Comparison of ENCODE assay signal across 17 cellular contexts in the genomic region with DNA sequence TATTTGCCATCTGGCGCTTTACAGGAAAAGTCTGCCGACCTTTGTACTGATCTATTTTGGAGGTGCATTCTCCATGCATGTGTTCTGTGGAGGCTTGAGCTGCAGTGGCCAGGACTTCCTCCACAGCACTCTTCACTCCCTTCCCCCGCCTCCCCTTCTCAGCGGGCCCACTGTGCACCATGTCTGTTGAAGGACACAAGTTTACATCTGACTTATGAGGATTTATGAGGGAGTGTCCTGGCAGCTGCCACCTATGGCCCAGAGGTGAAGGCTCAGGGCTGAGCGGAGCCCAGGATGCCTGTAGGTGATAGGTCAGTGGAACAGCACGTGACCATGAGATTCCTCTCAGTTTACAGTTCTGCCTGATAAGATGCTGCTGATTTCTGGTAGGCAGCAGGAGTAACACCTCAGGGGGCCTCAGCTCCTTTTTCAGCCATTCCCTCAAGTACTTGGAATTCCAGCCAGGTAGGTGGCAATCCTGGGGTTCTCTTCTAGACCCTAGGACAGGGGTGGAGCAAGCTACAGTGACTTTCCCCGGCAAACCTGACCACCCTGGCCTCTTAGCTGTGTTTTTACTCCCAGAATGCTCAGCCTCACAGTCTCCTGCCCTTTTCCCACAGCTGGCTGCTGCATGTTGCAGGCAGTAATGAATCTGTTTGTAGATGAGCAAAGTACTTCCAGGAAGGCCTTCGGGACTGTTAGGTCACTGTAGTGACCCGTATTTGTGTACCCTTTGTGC. TPM values are rescaled to one million over a fixed set of nuclear protein-coding genes. Genes with fewer than 3 reads are reported as not detected.
A peak's percentile ranks its signal among the peaks of the same experiment; 100 is the strongest.
DNase-seq lines count a peak whose midpoint lies in the region; ATAC-seq, FAIRE-seq and TF ChIP-seq lines count a peak whose summit lies in the region.
"Had no signal": no experiment of that assay in that cellular context is flagged by ENCODE, and none has a peak within 500 bp of the region (broad histone marks: within the 10 kb centered on the region; RNA-seq: fewer than 3 reads in every experiment).

No MANE protein-coding gene starts in this region.

- POLR2A ChIA-PET in HEK293T (lab: Yijun Ruan, JAX), result no interaction called here

- H3K4me1 ChIP-seq in lower lobe of right lung, result peaks cover 72% of the 10 kb centered on the region
- peaks cover 57% of the 10 kb centered on the region for H3K4me1 ChIP-seq in smooth muscle cell (ENCODE audit: low read depth)

- FAIRE-seq in bronchial epithelial cell (lab: Jason Lieb, UNC), result peak; percentile 60
- FAIRE-seq: frontal cortex, H54 had no signal

- H3F3A ChIP-seq in smooth muscle cell (ENCODE audit: low read depth), result peaks cover 21% of the 10 kb centered on the region

- no peak overlapping the region for H3K9ac ChIP-seq in smooth muscle cell (ENCODE audit: low read depth)

- peaks cover 27% of the 10 kb centered on the region for H3K4me1 Mint-ChIP-seq in glutamatergic neuron (ENCODE audit: low read depth, unreplicated experiment)
- peaks cover 37% of the 10 kb centered on the region for H3K4me1 Mint-ChIP-seq in activated T-cell treated with anti-CD3 and anti-CD28 coated beads, Interleukin-2, amount 50 U/mL, for 24 hours (ENCODE audit: low read depth)

- H3K4me3 Mint-ChIP-seq in glutamatergic neuron (ENCODE audit: unreplicated experiment), result no peak overlapping the region
- no peak overlapping the region for H3K4me3 Mint-ChIP-seq in activated T-cell treated with anti-CD3 and anti-CD28 coated beads, Interleukin-2, amount 50 U/mL, for 24 hours
- H3K4me3 Mint-ChIP-seq: effector memory CD8-positive, alpha-beta T cell; stimulated activated memory B cell treated with anti-CD40 and anti-IgM and Interleukin-4, amounts not matched to agents 10 μg/mL and 1 μg/mL and 100 μg/mL, for 72 hours had no signal

- H3K9me3 ChIP-seq in lower lobe of right lung (no peaks in the 10 kb centered on the region), smooth muscle cell (replicated peaks; ENCODE audit: low read depth) (no peaks in the 10 kb centered on the region)
- H3K9me3 ChIP-seq: ovary had no signal

- no peaks in the 10 kb centered on the region for H3K79me2 ChIP-seq in smooth muscle cell (ENCODE audit: low read depth)

- H3K4me3 ChIP-seq in bronchial epithelial cell (ENCODE audit: low read depth, low read length) (no peak overlapping the region), lower lobe of right lung (no peak overlapping the region), smooth muscle cell (no peak overlapping the region)
- H3K4me3 ChIP-seq: ovary had no signal

- peaks cover 2% of the 10 kb centered on the region for H3K27me3 Mint-ChIP-seq in glutamatergic neuron (ENCODE audit: unreplicated experiment)
- H3K27me3 Mint-ChIP-seq in activated T-cell treated with anti-CD3 and anti-CD28 coated beads, Interleukin-2, amount 50 U/mL, for 24 hours, result peaks cover 69% of the 10 kb centered on the region
- H3K27me3 Mint-ChIP-seq: stimulated activated memory B cell treated with anti-CD40 and anti-IgM and Interleukin-4, amounts not matched to agents 10 μg/mL and 1 μg/mL and 100 μg/mL, for 72 hours had no signal

- no peak overlapping the region for H2AFZ ChIP-seq in smooth muscle cell (ENCODE audit: low read depth)

- no peaks in the 10 kb centered on the region for H3K36me3 ChIP-seq in bronchial epithelial cell (ENCODE audit: control insufficient read depth, insufficient read depth, low read length)
- no peaks in the 10 kb centered on the region for H3K36me3 ChIP-seq in lower lobe of right lung
- no peaks in the 10 kb centered on the region for H3K36me3 ChIP-seq in smooth muscle cell (ENCODE audit: low read depth)
- H3K36me3 ChIP-seq: ovary had no signal

- no peak for ATAC-seq in lower lobe of right lung
- ATAC-seq: effector memory CD8-positive, alpha-beta T cell; stimulated activated memory B cell treated with anti-CD40 and anti-IgM and Interleukin-4, amounts not matched to agents 10 μg/mL and 1 μg/mL and 100 μg/mL, for 72 hours had no signal

- H3K9me3 Mint-ChIP-seq in glutamatergic neuron (ENCODE audit: unreplicated experiment), result peaks cover 7% of the 10 kb centered on the region
- no peaks in the 10 kb centered on the region for H3K9me3 Mint-ChIP-seq in activated T-cell treated with anti-CD3 and anti-CD28 coated beads, Interleukin-2, amount 50 U/mL, for 24 hours
- H3K9me3 Mint-ChIP-seq: effector memory CD8-positive, alpha-beta T cell; stimulated activated memory B cell treated with anti-CD40 and anti-IgM and Interleukin-4, amounts not matched to agents 10 μg/mL and 1 μg/mL and 100 μg/mL, for 72 hours had no signal

- peak overlapping the region; percentile 85 for H3K4me2 ChIP-seq in smooth muscle cell

- H3K27ac ChIP-seq in lower lobe of right lung, result peak overlapping the region; percentile 73
- H3K27ac ChIP-seq in smooth muscle cell (ENCODE audit: low read depth), result no peak overlapping the region

- DNase-seq in HEK293T (ENCODE audit: extremely low spot score) (peak; percentile 53), bronchial epithelial cell (ENCODE audit: low read depth) (no peak), lower lobe of right lung (no peak), smooth muscle cell (lab: John Stamatoyannopoulos, UW; ENCODE audit: unreplicated experiment) (no peak), glutamatergic neuron (no peak), GM20000 (ENCODE audit: low spot score) (no peak), GM10266 (ENCODE audit: extremely low spot score) (no peak)
- no peak for DNase-seq in activated T-cell treated with anti-CD3 and anti-CD28 coated beads, Interleukin-2, amount 50 U/mL, for 24 hours
- DNase-seq: effector memory CD8-positive, alpha-beta T cell; NCI-H2227 treated with DMSO at 0.1 percent for 48 hours; OCI-M1; ovary; stimulated activated CD4-positive, alpha-beta T cell treated with anti-CD3 and anti-CD28 coated beads, Interleukin-4, amount 100 ng/mL, for 1 hour; SW 1271 had no signal

- no peaks in the 10 kb centered on the region for H4K20me1 ChIP-seq in smooth muscle cell (ENCODE audit: low read depth)

- intact Hi-C loops in lower lobe of right lung (cut with DNase I), result no loop called here

- no peaks in the 10 kb centered on the region for H3K27me3 ChIP-seq in bronchial epithelial cell (ENCODE audit: control insufficient read depth, insufficient read depth, low read length)
- no peaks in the 10 kb centered on the region for H3K27me3 ChIP-seq in lower lobe of right lung (ENCODE audit: low read depth)
- H3K27me3 ChIP-seq in smooth muscle cell (ENCODE audit: low read depth), result no peaks in the 10 kb centered on the region
- H3K27me3 ChIP-seq: ovary had no signal

- TF ChIP-seq CTCF in bronchial epithelial cell (IDR thresholded peaks at IDR 0.05; ENCODE audit: insufficient read depth, low read length, severe bottlenecking) (no peak), lower lobe of right lung (IDR thresholded peaks at IDR 0.05) (no peak), smooth muscle cell (IDR thresholded peaks at IDR 0.05; ENCODE audit: borderline replicate concordance, insufficient read depth, poor library complexity, severe bottlenecking) (no peak), glutamatergic neuron (IDR thresholded peaks at IDR 0.05; ENCODE audit: partially characterized antibody, unreplicated experiment) (no peak), GM20000 (IDR thresholded peaks at IDR 0.05; ENCODE audit: extremely low read depth, missing control alignments) (no peak), GM10266 (IDR thresholded peaks at IDR 0.05; ENCODE audit: control insufficient read depth, insufficient read depth, low read depth, missing control alignments) (no peak)

- no peak overlapping the region for H3K27ac Mint-ChIP-seq in glutamatergic neuron (ENCODE audit: unreplicated experiment)
- H3K27ac Mint-ChIP-seq in activated T-cell treated with anti-CD3 and anti-CD28 coated beads, Interleukin-2, amount 50 U/mL, for 24 hours, result no peak overlapping the region
- H3K27ac Mint-ChIP-seq: effector memory CD8-positive, alpha-beta T cell; stimulated activated memory B cell treated with anti-CD40 and anti-IgM and Interleukin-4, amounts not matched to agents 10 μg/mL and 1 μg/mL and 100 μg/mL, for 72 hours had no signal

- WGBS in smooth muscle cell (ENCODE audit: low lambda C conversion rate), result 66% methylated on average over 9 of the region's 9 CpGs

- no peaks in the 10 kb centered on the region for H3K36me3 Mint-ChIP-seq in glutamatergic neuron (ENCODE audit: unreplicated experiment)
- H3K36me3 Mint-ChIP-seq in activated T-cell treated with anti-CD3 and anti-CD28 coated beads, Interleukin-2, amount 50 U/mL, for 24 hours (ENCODE audit: low read depth), result no peaks in the 10 kb centered on the region

- CTCF ChIA-PET in HEK293T (lab: Yijun Ruan, JAX), result interaction anchor here (0.9 to 1.8 kb wide), 5 partner anchors 52 to 121 kb away, joined by 3 to 10 read pairs (median 6); no protein-coding TSS in a partner anchor

TF ChIP-seq in HEK293T, 16 proteins besides CTCF, POLR2A, EP300 and RAD21:
- TF ChIP-seq, protein P1, sequence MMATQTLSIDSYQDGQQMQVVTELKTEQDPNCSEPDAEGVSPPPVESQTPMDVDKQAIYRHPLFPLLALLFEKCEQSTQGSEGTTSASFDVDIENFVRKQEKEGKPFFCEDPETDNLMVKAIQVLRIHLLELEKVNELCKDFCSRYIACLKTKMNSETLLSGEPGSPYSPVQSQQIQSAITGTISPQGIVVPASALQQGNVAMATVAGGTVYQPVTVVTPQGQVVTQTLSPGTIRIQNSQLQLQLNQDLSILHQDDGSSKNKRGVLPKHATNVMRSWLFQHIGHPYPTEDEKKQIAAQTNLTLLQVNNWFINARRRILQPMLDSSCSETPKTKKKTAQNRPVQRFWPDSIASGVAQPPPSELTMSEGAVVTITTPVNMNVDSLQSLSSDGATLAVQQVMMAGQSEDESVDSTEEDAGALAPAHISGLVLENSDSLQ (IDR thresholded peaks at IDR 0.05), result peak; percentile 28; the same call in 1 of the 2 replicates
- no peak for TF ChIP-seq BHLHE40 (IDR thresholded peaks at IDR 0.05; ENCODE audit: borderline replicate concordance)

RNA-seq across cellular contexts. Expression of a gene that starts 59.9 kb away (rescaled TPM):
- total RNA-seq in bronchial epithelial cell (15.0 and 41.6 TPM in 2 replicates), lower lobe of right lung (24.1 TPM), smooth muscle cell (9.8 and 17.1 TPM in 2 replicates), glutamatergic neuron (ENCODE audit: unreplicated experiment) (1.5 TPM)
- 16.4 and 20.2 TPM in 2 replicates for polyA plus RNA-seq in smooth muscle cell
